Comparison of ENCODE assay signal across 8 cellular contexts in the genomic region with DNA sequence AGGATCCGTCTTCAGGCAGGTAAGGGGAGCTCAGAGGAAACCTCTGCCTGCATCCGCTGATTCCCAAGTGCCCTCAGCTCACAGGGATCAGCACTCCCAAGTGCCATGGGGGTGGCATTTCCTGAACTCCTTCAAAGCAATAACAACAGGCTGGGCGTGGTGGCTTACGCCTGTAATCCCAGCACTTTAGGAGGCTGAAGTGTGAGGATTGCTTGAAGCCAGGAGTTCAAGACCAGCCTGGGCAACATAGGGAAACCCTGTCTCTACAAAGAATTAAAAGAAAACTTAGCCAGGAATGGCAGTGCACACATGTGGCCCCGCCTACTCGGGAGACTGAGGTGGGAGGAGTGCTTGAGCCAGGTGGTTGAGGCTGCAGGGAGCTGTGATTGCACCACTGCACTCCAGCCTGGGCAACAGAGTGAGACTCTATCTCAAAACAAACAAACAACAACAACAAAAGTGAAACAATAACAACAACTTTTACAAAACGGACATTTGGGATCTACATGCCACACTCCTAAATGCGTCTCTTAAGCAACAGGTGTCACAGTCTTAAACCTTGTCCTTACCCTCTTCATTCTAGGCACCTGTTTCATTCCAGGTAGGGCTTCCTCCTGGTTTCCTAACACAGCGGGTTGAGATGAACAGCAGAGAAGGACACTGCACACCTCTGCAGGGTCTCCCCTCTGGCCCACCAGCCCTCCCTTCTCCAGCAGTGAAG.
DNase-seq lines count a peak whose midpoint lies in the region; ATAC-seq and TF ChIP-seq lines count a peak whose summit lies in the region.

No MANE protein-coding gene starts in this region.

- H3K79me2 ChIP-seq in DND-41 (ENCODE audit: insufficient read depth, low read length) = peaks cover 6% of the 10 kb centered on the region; the same call in 1 of the 2 replicates

- H3K4me3 ChIP-seq in DND-41 (ENCODE audit: low read depth in 1 of 2, low read length in 2 of 2) (peak overlapping the region; percentile 58 to 82), LNCaP clone FGC (ENCODE audit: low read depth, low read length) (peak overlapping the region; percentile 69), dorsolateral prefrontal cortex (peak overlapping the region; percentile 20 to 71 (median 58))

- 0 out of 2 replicates have a peak, but pooled peaks cover 3% of the 10 kb centered on the region for H3K36me3 ChIP-seq in DND-41 (ENCODE audit: insufficient read depth, low read length)

- H4K20me1 ChIP-seq in DND-41 (ENCODE audit: insufficient read depth, low read length) = no peaks in the 10 kb centered on the region

- ATAC-seq in DND-41 (ENCODE audit: insufficient read depth, low read depth) (no peak; the same call in 2 of the 3 replicates), HG02610 (IDR thresholded peaks at IDR 0.05; ENCODE audit: unreplicated experiment) (no peak), HG02885 (IDR thresholded peaks at IDR 0.05; ENCODE audit: poor library complexity, unreplicated experiment) (no peak)

- H3K9ac ChIP-seq in DND-41 (ENCODE audit: low read depth, low read length) = peak overlapping the region; percentile 68

- peak overlapping the region; percentile 84 for H3K27ac ChIP-seq in DND-41 (ENCODE audit: low read length)
- H3K27ac ChIP-seq in dorsolateral prefrontal cortex = peak overlapping the region in 40 of 59 donors; percentile 7 to 91 (median 71)

- H3K27me3 ChIP-seq in DND-41 (ENCODE audit: insufficient read depth, low read length, poor library complexity) = no peaks in the 10 kb centered on the region
- no peaks in the 10 kb centered on the region for H3K27me3 ChIP-seq in dorsolateral prefrontal cortex

- H2AFZ ChIP-seq in DND-41 (ENCODE audit: low read depth, low read length) = peak overlapping the region; percentile 96

- DNase-seq in DND-41 (peak; percentile 13), LNCaP clone FGC (ENCODE audit: low read depth) (no peak), dorsolateral prefrontal cortex (no peak), pons (ENCODE audit: low spot score) (peak; percentile 5), NOMO-1 treated with dmso at 0.1 percent for 144 hours (lab: John Stamatoyannopoulos, UW; ENCODE audit: unreplicated experiment) (no peak), A172 (ENCODE audit: low spot score) (no peak)

- intact Hi-C loops in dorsolateral prefrontal cortex (cut with DNase I) = loop anchor here (2.0 to 10.0 kb wide), 5 partner anchors 78 to 806 kb away; no protein-coding TSS in a partner anchor

- peak overlapping the region; percentile 92 for H3K4me2 ChIP-seq in DND-41 (ENCODE audit: insufficient read depth, low read length)

- H3K4me1 ChIP-seq in DND-41 (ENCODE audit: insufficient read depth, low read length) = peaks cover 22% of the 10 kb centered on the region

- TF ChIP-seq CTCF in DND-41 (IDR thresholded peaks at IDR 0.05; ENCODE audit: borderline replicate concordance, extremely low read depth, low read length, poor library complexity, severe bottlenecking) (no peak), LNCaP clone FGC (IDR thresholded peaks at IDR 0.05; ENCODE audit: control insufficient read depth, extremely low read depth, insufficient read depth) (no peak), dorsolateral prefrontal cortex (IDR thresholded peaks at IDR 0.05 in 54 of 56, conservative IDR thresholded peaks at IDR 0.05 in 2 of 56; ENCODE audit: low read depth in 1 of 56, partially characterized antibody in 56 of 56) (no peak)

- peaks cover 14% of the 10 kb centered on the region for H3K9me3 ChIP-seq in DND-41 (ENCODE audit: insufficient read depth, low read length, severe bottlenecking)

Comparison
In these comparisons a context has a peak if more than half of its experiments do, and no peak if none do; other contexts are left out.
1. DNase-seq: peak in DND-41 (single experiment) and pons (single experiment); none in LNCaP clone FGC (single experiment), dorsolateral prefrontal cortex (0 of 10), NOMO-1 treated with dmso at 0.1 percent for 144 hours (single experiment) and A172 (single experiment).
2. Peak in every context shown above with its lines, with median percentiles within 50 percentile points of each other: H3K4me3 ChIP-seq.